Comparison of ENCODE assay signal across 1 cellular context in the genomic region with DNA sequence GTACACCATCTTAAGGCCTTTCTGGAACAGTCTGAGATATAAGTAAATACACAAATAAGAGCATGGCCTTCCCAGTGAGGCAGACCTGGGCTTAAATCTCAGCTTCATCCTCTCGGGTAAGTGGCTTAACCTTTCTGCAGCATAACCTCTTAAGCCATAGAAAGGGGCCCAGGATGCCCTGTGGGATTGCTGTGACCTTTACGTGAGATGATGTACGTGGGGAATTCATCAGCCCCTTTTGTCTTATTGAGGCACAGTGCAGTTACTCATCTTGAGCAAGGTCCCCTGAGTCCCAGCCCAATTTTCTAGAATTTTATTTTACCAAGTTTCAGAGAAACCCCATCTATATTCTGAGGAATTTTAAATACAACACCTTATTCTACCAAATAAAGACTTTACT.
TF ChIP-seq lines count a peak whose summit lies in the region.

No MANE protein-coding gene starts in this region.

TF ChIP-seq in GM12878, 131 proteins besides CTCF, POLR2A, EP300 and RAD21 (continued from another document):
- TF ChIP-seq E2F4 (IDR thresholded peaks at IDR 0.05; ENCODE audit: low read depth, low read length): no peak
- TF ChIP-seq E2F8 (IDR thresholded peaks at IDR 0.05; ENCODE audit: low read depth, partially characterized antibody): no peak
- no peak for TF ChIP-seq KLF5 (IDR thresholded peaks at IDR 0.05; ENCODE audit: partially characterized antibody)
- TF ChIP-seq PAX5 (IDR thresholded peaks at IDR 0.05; ENCODE audit: borderline replicate concordance, low read depth, low read length): no peak
